Comparison of ENCODE assay signal across 8 cellular contexts in genomic region chr12:63843613-63844390, GRCh38. TPM values are rescaled to one million over a fixed set of nuclear protein-coding genes. Genes with fewer than 3 reads are reported as not detected.
A peak's percentile ranks its signal among the peaks of the same experiment; 100 is the strongest.
DNase-seq lines count a peak whose midpoint lies in the region; ATAC-seq and TF ChIP-seq lines count a peak whose summit lies in the region.

No MANE protein-coding gene starts in this region.

- peak overlapping the region; percentile 27 for H3K4me3 Mint-ChIP-seq in T-helper 1 cell treated with Interleukin-12 subunit alpha and Interleukin-12 subunit beta and Interleukin-4 antibody, amounts not matched to agents 30 μg/mL and 1 μg/mL, for 36 hours

- H3K36me3 ChIP-seq in psoas muscle (ENCODE audit: insufficient read depth in 1 of 2, low read depth in 1 of 2) (no peaks in the 10 kb centered on the region), urinary bladder (ENCODE audit: insufficient read depth) (no peaks in the 10 kb centered on the region)

- peak overlapping the region; percentile 78 for H3K4me3 ChIP-seq in right cardiac atrium (ENCODE audit: low read length)
- peak overlapping the region; percentile 80 for H3K4me3 ChIP-seq in psoas muscle
- peak overlapping the region; percentile 85 for H3K4me3 ChIP-seq in urinary bladder (ENCODE audit: low read depth, low read length)

- H3K27ac ChIP-seq in angular gyrus (ENCODE audit: low read depth, low read length) (peak overlapping the region; percentile 86), right cardiac atrium (ENCODE audit: low read length) (peak overlapping the region; percentile 64), psoas muscle (peak overlapping the region; percentile 79), urinary bladder (ENCODE audit: low read depth) (peak overlapping the region; percentile 89)

- peaks cover 7% of the 10 kb centered on the region for H3K4me1 Mint-ChIP-seq in T-helper 1 cell treated with Interleukin-12 subunit alpha and Interleukin-12 subunit beta and Interleukin-4 antibody, amounts not matched to agents 30 μg/mL and 1 μg/mL, for 36 hours (ENCODE audit: low read depth)

- peaks cover 3% of the 10 kb centered on the region for H3K4me1 ChIP-seq in right cardiac atrium (ENCODE audit: control insufficient read depth, insufficient read depth, low read length)
- H3K4me1 ChIP-seq in psoas muscle: no peaks in the 10 kb centered on the region
- peaks cover 5% of the 10 kb centered on the region for H3K4me1 ChIP-seq in urinary bladder (ENCODE audit: insufficient read depth)

- H3K9me3 ChIP-seq in right cardiac atrium (ENCODE audit: control insufficient read depth, low read length) (no peaks in the 10 kb centered on the region), psoas muscle (no peaks in the 10 kb centered on the region)

- H3K27me3 ChIP-seq in right cardiac atrium (ENCODE audit: control insufficient read depth, insufficient read depth): no peaks in the 10 kb centered on the region
- H3K27me3 ChIP-seq in psoas muscle (ENCODE audit: insufficient read depth in 3 of 3, low read length in 2 of 3): no peaks in the 10 kb centered on the region

- H3K9me3 Mint-ChIP-seq in T-helper 1 cell treated with Interleukin-12 subunit alpha and Interleukin-12 subunit beta and Interleukin-4 antibody, amounts not matched to agents 30 μg/mL and 1 μg/mL, for 36 hours: no peaks in the 10 kb centered on the region

- WGBS in right cardiac atrium: under 1% methylated on average over 96 of the region's 96 CpGs
- 0% methylated on average over 60 to 96 of the region's 96 CpGs for WGBS in psoas muscle, 3 donors
- WGBS in urinary bladder: under 1% methylated on average over 96 of the region's 96 CpGs

- peaks cover 42% of the 10 kb centered on the region for H3K27me3 Mint-ChIP-seq in T-helper 1 cell treated with Interleukin-12 subunit alpha and Interleukin-12 subunit beta and Interleukin-4 antibody, amounts not matched to agents 30 μg/mL and 1 μg/mL, for 36 hours (ENCODE audit: low read depth)

- DNase-seq in NCI-H1417 (lab: John Stamatoyannopoulos, UW) (peak; percentile 94 to 98 (median 98)), right cardiac atrium (peak; percentile 95 to 97 (median 97)), psoas muscle (peak; percentile 90 to 94)

- ATAC-seq in HG02763 (IDR thresholded peaks at IDR 0.05; ENCODE audit: unreplicated experiment) (peak; percentile 96), right cardiac atrium (peak; percentile 96 to 97), psoas muscle (peak; percentile 95 to 96 (median 96))

- TF ChIP-seq CTCF in GM12874 (IDR thresholded peaks at IDR 0.05; ENCODE audit: insufficient read depth, low read depth, low read length): peak; percentile 91
- TF ChIP-seq CTCF in psoas muscle (IDR thresholded peaks at IDR 0.05): peak; percentile 89

- H3K36me3 Mint-ChIP-seq in T-helper 1 cell treated with Interleukin-12 subunit alpha and Interleukin-12 subunit beta and Interleukin-4 antibody, amounts not matched to agents 30 μg/mL and 1 μg/mL, for 36 hours (ENCODE audit: low read depth): peaks cover 2% of the 10 kb centered on the region

- intact Hi-C loops in right cardiac atrium (cut with DNase I) (loop anchor here in 3 of 4 donors (2.0 to 10.0 kb wide), 4 partner anchors 241 to 413 kb away; no protein-coding TSS in a partner anchor), psoas muscle (cut with DNase I) (loop anchor here (1.0 to 5.0 kb wide), 5 partner anchors 243 to 413 kb away; no protein-coding TSS in a partner anchor)

- H3K27ac Mint-ChIP-seq in T-helper 1 cell treated with Interleukin-12 subunit alpha and Interleukin-12 subunit beta and Interleukin-4 antibody, amounts not matched to agents 30 μg/mL and 1 μg/mL, for 36 hours: no peak overlapping the region

RNA-seq across cellular contexts. Expression of gene SRGAP1, which starts 0.7 kb away (rescaled TPM):
- total RNA-seq in right cardiac atrium (1 to 10 TPM; 3.7 to 5.5 (median 5.3) TPM), psoas muscle (1 to 10 TPM; 1.2 to 2.7 (median 2.1) TPM), urinary bladder (18.0 TPM)
- polyA plus RNA-seq in right cardiac atrium (1.7 TPM), psoas muscle (1 to 10 TPM in 1 of 3 donors, under 1 TPM in 2; 0.23 to 5.1 (median 0.48) TPM), urinary bladder (1.9 TPM)

Comparison
In these comparisons a context has a peak if more than half of its experiments do, and no peak if none do; other contexts are left out.
1. Peak in every context shown above with its lines: DNase-seq, ATAC-seq, H3K4me3 ChIP-seq and H3K27ac ChIP-seq.